ENCODE assay signal across 8 cellular contexts in genomic region chr20:62156592-62157386, GRCh38.
A peak's percentile ranks its signal among the peaks of the same experiment; 100 is the strongest.
DNase-seq lines count a peak whose midpoint lies in the region; ATAC-seq and TF ChIP-seq lines count a peak whose summit lies in the region.

No MANE protein-coding gene starts in this region.

- H3K36me3 ChIP-seq in iPS-15b (ENCODE audit: control insufficient read depth, insufficient read depth, low read length), result peaks cover 43% of the 10 kb centered on the region

- DNase-seq in EH (ENCODE audit: low read depth) (peak; percentile 56), T-helper 1 cell (peak; percentile 46 to 72 (median 56)), astrocyte of the cerebellum (ENCODE audit: low read depth) (no peak)
- peak; percentile 77 to 78 for DNase-seq in stimulated activated CD4-positive, alpha-beta T cell treated with anti-CD3 and anti-CD28 coated beads, Interleukin-2, amount 100 ng/mL, for 24 hours

- peaks cover 5% of the 10 kb centered on the region for H3K4me1 ChIP-seq in iPS-15b (ENCODE audit: control insufficient read depth, insufficient read depth, low read length)

- ATAC-seq in HG03354 (IDR thresholded peaks at IDR 0.05; ENCODE audit: poor library complexity, severe bottlenecking, unreplicated experiment) (peak; percentile 77), HG03139 (IDR thresholded peaks at IDR 0.05; ENCODE audit: unreplicated experiment) (no peak), HG03565 (IDR thresholded peaks at IDR 0.05; ENCODE audit: unreplicated experiment) (no peak)

- no peaks in the 10 kb centered on the region for H3K27me3 ChIP-seq in iPS-15b (ENCODE audit: control insufficient read depth, insufficient read depth, low read length)

- H3K9ac ChIP-seq in iPS-15b (ENCODE audit: low read depth, low read length), result peak overlapping the region; percentile 37

- H3K4me3 ChIP-seq in astrocyte of the cerebellum (ENCODE audit: low read depth, low read length) (no peak overlapping the region), iPS-15b (ENCODE audit: low read depth, low read length) (no peak overlapping the region)

- H3K9me3 ChIP-seq in iPS-15b (ENCODE audit: control insufficient read depth, insufficient read depth, low read length), result no peaks in the 10 kb centered on the region

- TF ChIP-seq CTCF in astrocyte of the cerebellum (IDR thresholded peaks at IDR 0.05; ENCODE audit: low read depth, low read length, missing control alignments), result peak; percentile 74

- in situ Hi-C loops in astrocyte of the cerebellum (cut with HindIII; ENCODE audit: low sequenced_read_pairs), result no loop called here
